Comparison of ENCODE assay signal across 12 cellular contexts in the genomic region with DNA sequence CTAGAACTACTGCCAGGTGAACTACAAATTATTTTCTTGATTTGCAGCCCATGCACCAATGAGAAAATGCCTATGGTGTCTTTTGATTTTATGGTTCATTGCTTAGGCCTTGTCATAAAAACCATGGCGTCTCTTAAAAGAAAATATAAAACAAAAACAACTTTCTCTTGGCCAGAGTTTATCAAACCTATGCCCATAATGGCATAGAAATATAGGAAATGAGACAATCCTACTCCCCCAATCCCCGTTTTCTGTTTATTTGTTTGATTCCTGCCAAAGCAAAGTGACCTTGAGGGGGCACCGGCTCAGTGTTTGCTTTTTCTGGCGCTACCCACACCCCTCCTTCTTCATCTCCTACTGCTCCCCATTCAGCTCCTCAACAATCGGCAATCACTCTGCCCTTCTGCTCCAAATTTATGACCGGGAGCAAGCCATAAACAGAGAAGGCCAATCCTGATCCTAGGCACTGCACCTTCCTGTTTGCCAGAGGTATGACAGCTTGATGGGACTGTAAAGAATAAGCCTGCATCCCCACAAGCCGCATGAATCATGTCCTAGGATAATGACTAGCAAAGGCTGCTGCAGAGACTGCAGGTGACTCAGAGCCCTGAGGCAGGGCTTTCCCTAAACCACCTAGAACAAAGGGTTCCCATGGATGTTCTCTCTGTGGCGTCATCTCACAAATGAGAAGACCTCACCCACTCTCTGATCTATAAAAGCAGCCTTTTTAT.
DNase-seq lines count a peak whose midpoint lies in the region; ATAC-seq, FAIRE-seq and TF ChIP-seq lines count a peak whose summit lies in the region.
"Had no signal": no experiment of that assay in that cellular context is flagged by ENCODE, and none has a peak within 500 bp of the region (broad histone marks: within the 10 kb centered on the region; RNA-seq: fewer than 3 reads in every experiment).

No MANE protein-coding gene starts in this region.

- H3K79me2 ChIP-seq in HepG2 (ENCODE audit: insufficient read depth, low read length) = no peaks in the 10 kb centered on the region

- TF ChIP-seq CTCF in uterus (IDR thresholded peaks at IDR 0.05) (no peak), HepG2 (CRISPR knock-in tag; IDR thresholded peaks at IDR 0.05) (no peak)

- H3K4me3 ChIP-seq in uterus (no peak overlapping the region), HepG2 (replicated peaks in 1 of 3; ENCODE audit: insufficient read depth in 1 of 3, low read depth in 2 of 3, low read length in 3 of 3) (no peak overlapping the region)

- TF ChIP-seq POLR2A in uterus (IDR thresholded peaks at IDR 0.05) (no peak), HepG2 (IDR thresholded peaks at IDR 0.05; ENCODE audit: insufficient read depth in 1 of 2, low read depth in 2 of 2, low read length in 2 of 2) (no peak)

- H3K27me3 ChIP-seq in uterus (no peaks in the 10 kb centered on the region), HepG2 (ENCODE audit: control insufficient read depth in 1 of 2, insufficient read depth in 2 of 2, low read length in 2 of 2) (no peaks in the 10 kb centered on the region)

- H3K36me3 ChIP-seq in uterus (no peaks in the 10 kb centered on the region), HepG2 (replicated peaks in 1 of 2; ENCODE audit: control insufficient read depth in 1 of 2, insufficient read depth in 2 of 2, low read length in 2 of 2) (no peaks in the 10 kb centered on the region)

- no peaks in the 10 kb centered on the region for H4K20me1 ChIP-seq in HepG2 (ENCODE audit: insufficient read depth, low read length)

- BruUV-seq in HepG2 (replicated peaks; lab: Mats Ljungman, UMichigan) = no TSS peak

- no peak for TF ChIP-seq RAD21 in HepG2 (CRISPR knock-in tag; IDR thresholded peaks at IDR 0.05)

- 8% methylated on average over 8 of the region's 8 CpGs for WGBS in HepG2 (ENCODE audit: low lambda C conversion rate)

- H3K4me1 ChIP-seq in uterus (no peaks in the 10 kb centered on the region), HepG2 (ENCODE audit: insufficient read depth, low read length) (no peaks in the 10 kb centered on the region)

- H3K4me2 ChIP-seq in HepG2 (ENCODE audit: low read depth, low read length) = no peak overlapping the region

- H3K9me3 ChIP-seq in uterus (no peaks in the 10 kb centered on the region), HepG2 (ENCODE audit: low read length) (peaks cover 15% of the 10 kb centered on the region)

- intact Hi-C loops in uterus (cut with DNase I; ENCODE audit: low total_unique reads) = no loop called here
- intact Hi-C loops in HepG2 (cut with micrococcal nuclease; ENCODE audit: unreplicated experiment) = no loop called here

- CTCF ChIA-PET in HepG2 (lab: Yijun Ruan, JAX; ENCODE audit: low intra/inter-chr PET ratio, low total read pairs) = no interaction called here

- no peak overlapping the region for H2AFZ ChIP-seq in HepG2 (ENCODE audit: low read length)

- H3K27ac ChIP-seq in uterus (peak overlapping the region in 1 of 2 donors; percentile 30), HepG2 (ENCODE audit: extremely low read length, insufficient read depth, low read length) (no peak overlapping the region)

- DNase-seq in NCI-H2107 treated with DMSO at 0.1 percent for 48 hours (lab: John Stamatoyannopoulos, UW; ENCODE audit: unreplicated experiment) = peak; percentile 8
- DNase-seq in NCI-H2107 (lab: John Stamatoyannopoulos, UW) = no peak
- DNase-seq in T1000 (lab: John Stamatoyannopoulos, UW) = peak; percentile 88
- peak; percentile 25 for DNase-seq in hepatic stellate cell (ENCODE audit: low spot score)
- peak; percentile 20 to 73 for DNase-seq in uterus
- DNase-seq in ecto neural progenitor cell (ENCODE audit: low spot score) = no peak
- no peak for DNase-seq in HepG2 (ENCODE audit: low spot score)
- DNase-seq in NCI-H524 treated with DMSO at 0.1 percent for 48 hours (lab: John Stamatoyannopoulos, UW) = no peak
- DNase-seq: activated B cell treated with CpG ODN at 0.5 μM for 24 hours, NCI-H1105 treated with DMSO at 0.1 percent for 48 hours had no signal

- no peak for ATAC-seq in HepG2
- ATAC-seq: left lobe of liver had no signal

- POLR2A ChIA-PET in HepG2 (lab: Yijun Ruan, JAX) = no interaction called here

- no peak for FAIRE-seq in HepG2 (lab: Jason Lieb, UNC)
- FAIRE-seq: GM18507 had no signal

- in situ Hi-C loops in HepG2 (cut with HindIII; ENCODE audit: extremely low pct_ligation_motif_present, low pct_unique_long_range_greater_than_20kb) = no loop called here

- H3K9ac ChIP-seq in HepG2 (ENCODE audit: insufficient read depth, low read depth, low read length) = no peak overlapping the region

- no peak for TF ChIP-seq EP300 in HepG2 (IDR thresholded peaks at IDR 0.05; ENCODE audit: low read depth in 2 of 2, low read length in 2 of 2)
- no peak for TF ChIP-seq EP300 in HepG2 (CRISPR knock-in tag; IDR thresholded peaks at IDR 0.05; ENCODE audit: borderline replicate concordance)

TF ChIP-seq in HepG2, 621 proteins besides CTCF, POLR2A, EP300 and RAD21:
- TF ChIP-seq FOXM1 (CRISPR knock-in tag; IDR thresholded peaks at IDR 0.05) (no peak), FOXA1 (IDR thresholded peaks at IDR 0.05) (no peak), FOXA1 (CRISPR knock-in tag; IDR thresholded peaks at IDR 0.05) (no peak), TAF1 (CRISPR knock-in tag; IDR thresholded peaks at IDR 0.05) (no peak)
- TF ChIP-seq, protein P1, sequence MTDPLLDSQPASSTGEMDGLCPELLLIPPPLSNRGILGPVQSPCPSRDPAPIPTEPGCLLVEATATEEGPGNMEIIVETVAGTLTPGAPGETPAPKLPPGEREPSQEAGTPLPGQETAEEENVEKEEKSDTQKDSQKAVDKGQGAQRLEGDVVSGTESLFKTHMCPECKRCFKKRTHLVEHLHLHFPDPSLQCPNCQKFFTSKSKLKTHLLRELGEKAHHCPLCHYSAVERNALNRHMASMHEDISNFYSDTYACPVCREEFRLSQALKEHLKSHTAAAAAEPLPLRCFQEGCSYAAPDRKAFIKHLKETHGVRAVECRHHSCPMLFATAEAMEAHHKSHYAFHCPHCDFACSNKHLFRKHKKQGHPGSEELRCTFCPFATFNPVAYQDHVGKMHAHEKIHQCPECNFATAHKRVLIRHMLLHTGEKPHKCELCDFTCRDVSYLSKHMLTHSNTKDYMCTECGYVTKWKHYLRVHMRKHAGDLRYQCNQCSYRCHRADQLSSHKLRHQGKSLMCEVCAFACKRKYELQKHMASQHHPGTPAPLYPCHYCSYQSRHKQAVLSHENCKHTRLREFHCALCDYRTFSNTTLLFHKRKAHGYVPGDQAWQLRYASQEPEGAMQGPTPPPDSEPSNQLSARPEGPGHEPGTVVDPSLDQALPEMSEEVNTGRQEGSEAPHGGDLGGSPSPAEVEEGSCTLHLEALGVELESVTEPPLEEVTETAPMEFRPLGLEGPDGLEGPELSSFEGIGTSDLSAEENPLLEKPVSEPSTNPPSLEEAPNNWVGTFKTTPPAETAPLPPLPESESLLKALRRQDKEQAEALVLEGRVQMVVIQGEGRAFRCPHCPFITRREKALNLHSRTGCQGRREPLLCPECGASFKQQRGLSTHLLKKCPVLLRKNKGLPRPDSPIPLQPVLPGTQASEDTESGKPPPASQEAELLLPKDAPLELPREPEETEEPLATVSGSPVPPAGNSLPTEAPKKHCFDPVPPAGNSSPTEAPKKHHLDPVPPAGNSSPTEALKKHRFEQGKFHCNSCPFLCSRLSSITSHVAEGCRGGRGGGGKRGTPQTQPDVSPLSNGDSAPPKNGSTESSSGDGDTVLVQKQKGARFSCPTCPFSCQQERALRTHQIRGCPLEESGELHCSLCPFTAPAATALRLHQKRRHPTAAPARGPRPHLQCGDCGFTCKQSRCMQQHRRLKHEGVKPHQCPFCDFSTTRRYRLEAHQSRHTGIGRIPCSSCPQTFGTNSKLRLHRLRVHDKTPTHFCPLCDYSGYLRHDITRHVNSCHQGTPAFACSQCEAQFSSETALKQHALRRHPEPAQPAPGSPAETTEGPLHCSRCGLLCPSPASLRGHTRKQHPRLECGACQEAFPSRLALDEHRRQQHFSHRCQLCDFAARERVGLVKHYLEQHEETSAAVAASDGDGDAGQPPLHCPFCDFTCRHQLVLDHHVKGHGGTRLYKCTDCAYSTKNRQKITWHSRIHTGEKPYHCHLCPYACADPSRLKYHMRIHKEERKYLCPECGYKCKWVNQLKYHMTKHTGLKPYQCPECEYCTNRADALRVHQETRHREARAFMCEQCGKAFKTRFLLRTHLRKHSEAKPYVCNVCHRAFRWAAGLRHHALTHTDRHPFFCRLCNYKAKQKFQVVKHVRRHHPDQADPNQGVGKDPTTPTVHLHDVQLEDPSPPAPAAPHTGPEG (CRISPR knock-in tag; IDR thresholded peaks at IDR 0.05) = no peak

Comparison
In these comparisons a context has a peak if more than half of its experiments do, and no peak if none do; other contexts are left out.
1. DNase-seq: peak in NCI-H2107 treated with DMSO at 0.1 percent for 48 hours (single experiment), T1000 (single experiment), hepatic stellate cell (single experiment) and uterus (2 of 2); none in NCI-H2107 (single experiment), ecto neural progenitor cell (single experiment), HepG2 (single experiment) and NCI-H524 treated with DMSO at 0.1 percent for 48 hours (single experiment).